15 cellular contexts compared by ENCODE assay signal in genomic region chr4:121011780-121012340, GRCh38.
DNase-seq lines count a peak whose midpoint lies in the region; ATAC-seq, FAIRE-seq and TF ChIP-seq lines count a peak whose summit lies in the region.
"Had no signal": no experiment of that assay in that cellular context is flagged by ENCODE, and none has a peak within 500 bp of the region (broad histone marks: within the 10 kb centered on the region; RNA-seq: fewer than 3 reads in every experiment).

No MANE protein-coding gene starts in this region.

- POLR2A ChIA-PET in H1 (lab: Charles Lee; ENCODE audit: partially characterized antibody): no interaction called here
- POLR2A ChIA-PET in GM10248 (lab: Yijun Ruan, JAX): no interaction called here

- TF ChIP-seq CTCF in H1 (IDR thresholded peaks at IDR 0.05; ENCODE audit: control extremely low read depth in 1 of 3, insufficient read depth in 1 of 3, low read depth in 1 of 3, low read length in 3 of 3): no peak
- TF ChIP-seq CTCF in GM10248 (IDR thresholded peaks at IDR 0.05; ENCODE audit: control extremely low read depth, extremely low read depth, low read depth, missing control alignments): no peak
- TF ChIP-seq CTCF in GM20000 (IDR thresholded peaks at IDR 0.05; ENCODE audit: extremely low read depth, missing control alignments): no peak

- no peaks in the 10 kb centered on the region for H3K36me3 ChIP-seq in H7 (replicated peaks; ENCODE audit: control insufficient read depth, insufficient read depth, low read length)
- no peaks in the 10 kb centered on the region for H3K36me3 ChIP-seq in H1 (ENCODE audit: control insufficient read depth in 2 of 4, insufficient read depth in 4 of 4, low read length in 3 of 4)
- H3K36me3 ChIP-seq: BLaER1 treated with 17β-estradiol and CSF1 and Interleukin-3, amounts not matched to agents 10 nM and 100 nM had no signal

- H2AK5ac ChIP-seq in H1 (ENCODE audit: low read depth, low read length): no peak overlapping the region

- no peaks in the 10 kb centered on the region for H3K79me2 ChIP-seq in H1 (ENCODE audit: control insufficient read depth in 1 of 2, insufficient read depth in 2 of 2, low read length in 2 of 2)

- H2BK5ac ChIP-seq in H1 (ENCODE audit: low read depth, low read length): no peak overlapping the region

- H3K23me2 ChIP-seq in H1 (ENCODE audit: low read depth, low read length): no peaks in the 10 kb centered on the region

- H3K79me1 ChIP-seq in H1 (ENCODE audit: low read depth, low read length): no peaks in the 10 kb centered on the region

- H3K9me3 ChIP-seq in H1 (ENCODE audit: insufficient read depth in 2 of 2, low read depth in 1 of 2, low read length in 1 of 2): no peaks in the 10 kb centered on the region
- H3K9me3 ChIP-seq: BLaER1 treated with 17β-estradiol and CSF1 and Interleukin-3, amounts not matched to agents 10 nM and 100 nM had no signal

- 81% methylated on average over 1 of the region's 1 CpG; no CpG with 5 or more reads in 1 of the 2 experiments for WGBS in H1 (ENCODE audit: extremely low coverage in 1 of 2, insufficient coverage in 1 of 2, insufficient read length in 1 of 2, insufficient replicate concordance in 2 of 2, low coverage in 1 of 2, low lambda C conversion rate in 2 of 2, missing lambda C conversion rate in 1 of 2), 2 experiments

- no peak overlapping the region for H3K27ac ChIP-seq in H1 (ENCODE audit: low read depth, low read length)
- H3K27ac ChIP-seq: BLaER1 treated with 17β-estradiol and CSF1 and Interleukin-3, amounts not matched to agents 10 nM and 100 nM had no signal

- no peak overlapping the region for H3K18ac ChIP-seq in H1 (ENCODE audit: extremely low read depth, low read length)

- peaks cover 0 to 7% (median 2%) of the 10 kb centered on the region in 4 experiments; a peak in 3 of 7 replicates for H3K4me1 ChIP-seq in H1 (replicated peaks in 1 of 4; ENCODE audit: control insufficient read depth in 3 of 4, insufficient read depth in 4 of 4, low read length in 3 of 4)
- H3K4me1 ChIP-seq: BLaER1 treated with 17β-estradiol and CSF1 and Interleukin-3, amounts not matched to agents 10 nM and 100 nM had no signal

- H2BK120ac ChIP-seq in H1 (replicated peaks; ENCODE audit: low read depth, low read length): no peak overlapping the region

- TF ChIP-seq RAD21 in H1 (IDR thresholded peaks at IDR 0.05 in 1 of 2, conservative IDR thresholded peaks at IDR 0.05 in 1 of 2; ENCODE audit: low read depth in 2 of 2, low read length in 2 of 2): no peak

- H3K27me3 ChIP-seq in H7 (ENCODE audit: control insufficient read depth, insufficient read depth, low read length) (no peaks in the 10 kb centered on the region), H1 (replicated peaks in 1 of 4; ENCODE audit: control insufficient read depth in 3 of 4, extremely low read depth in 1 of 4, insufficient read depth in 3 of 4, low read length in 3 of 4) (no peaks in the 10 kb centered on the region)
- H3K27me3 ChIP-seq: BLaER1 treated with 17β-estradiol and CSF1 and Interleukin-3, amounts not matched to agents 10 nM and 100 nM had no signal

- no peak overlapping the region for H3K56ac ChIP-seq in H1 (replicated peaks; ENCODE audit: insufficient read length, low read depth, low read length)

- H4K8ac ChIP-seq in H1 (ENCODE audit: extremely low read depth, insufficient read depth, low read length): no peak overlapping the region

- no peak overlapping the region for H3K9ac ChIP-seq in H1 (replicated peaks in 1 of 4; ENCODE audit: extremely low read depth in 1 of 4, low read depth in 3 of 4, low read length in 3 of 4)
- H3K9ac ChIP-seq: BLaER1 treated with 17β-estradiol and CSF1 and Interleukin-3, amounts not matched to agents 10 nM and 100 nM had no signal

- no peak overlapping the region for H2BK15ac ChIP-seq in H1 (ENCODE audit: low read length)

- no peaks in the 10 kb centered on the region for H4K20me1 ChIP-seq in H1 (replicated peaks in 1 of 2; ENCODE audit: control insufficient read depth in 1 of 2, insufficient read depth in 2 of 2, low read length in 2 of 2)
- H4K20me1 ChIP-seq: BLaER1 treated with 17β-estradiol and CSF1 and Interleukin-3, amounts not matched to agents 10 nM and 100 nM had no signal

- H4K5ac ChIP-seq in H1 (ENCODE audit: insufficient read length, low read depth, low read length): no peak overlapping the region

- no peak overlapping the region for H2BK20ac ChIP-seq in H1 (ENCODE audit: low read length)

- H2AFZ ChIP-seq in H1 (ENCODE audit: low read length): no peak overlapping the region

- no peak for FAIRE-seq in H1 (lab: Jason Lieb, UNC)
- FAIRE-seq: GM12891, GM19239, HepG2 had no signal

- H3K4me3 ChIP-seq in H7 (ENCODE audit: insufficient read depth, low read depth, low read length) (no peak overlapping the region), H1 (ENCODE audit: extremely low read depth in 1 of 4, insufficient read depth in 2 of 4, low read depth in 3 of 4, low read length in 4 of 4) (peak overlapping the region in 1 of 4 experiments; percentile 10; a peak in 1 of 8 replicates)
- H3K4me3 ChIP-seq: BLaER1 treated with 17β-estradiol and CSF1 and Interleukin-3, amounts not matched to agents 10 nM and 100 nM had no signal

- peak; percentile 3 for DNase-seq in H7
- peak in 1 of 2 experiments; percentile 17 for DNase-seq in H1 (ENCODE audit: low read depth in 1 of 2, low spot score in 2 of 2)
- DNase-seq in iPS-NIHi7 (ENCODE audit: extremely low spot score): peak; percentile 25
- DNase-seq in GM10248 (ENCODE audit: extremely low spot score): no peak
- no peak for DNase-seq in GM20000 (ENCODE audit: low spot score)
- DNase-seq: Calu3; CD8-positive, alpha-beta T cell; DMS79 treated with DMSO at 0.1 percent for 48 hours; KBM-7 had no signal

- H3K4me2 ChIP-seq in H1 (ENCODE audit: insufficient read depth in 1 of 2, low read depth in 2 of 2, low read length in 2 of 2): 0 out of 4 replicates have a peak overlapping the region, but pooled peaks of 1 of the 2 experiments have one; percentile 8
- H3K4me2 ChIP-seq: BLaER1 treated with 17β-estradiol and CSF1 and Interleukin-3, amounts not matched to agents 10 nM and 100 nM had no signal

- TF ChIP-seq POLR2A in H1 (IDR thresholded peaks at IDR 0.05; ENCODE audit: control extremely low read depth in 1 of 2, low read depth in 2 of 2, low read length in 2 of 2): no peak

- no peak overlapping the region for H3K4ac ChIP-seq in H1 (replicated peaks; ENCODE audit: insufficient read length, low read depth, low read length)

- TF ChIP-seq EP300 in H1 (IDR thresholded peaks at IDR 0.05; ENCODE audit: borderline replicate concordance in 1 of 2, low read depth in 2 of 2, low read length in 2 of 2): no peak

- H2BK12ac ChIP-seq in H1 (ENCODE audit: low read depth, low read length): no peak overlapping the region

- H3K23ac ChIP-seq in H1 (ENCODE audit: insufficient read length): no peak overlapping the region

- no peak overlapping the region for H4K91ac ChIP-seq in H1 (replicated peaks; ENCODE audit: insufficient read length, low read length)

- H3K14ac ChIP-seq in H1 (ENCODE audit: insufficient read length): no peak overlapping the region

- ATAC-seq in GM21737 (IDR thresholded peaks at IDR 0.05; ENCODE audit: unreplicated experiment): no peak
- ATAC-seq: CD8-positive, alpha-beta T cell; HCT116; HepG2 had no signal

- CTCF ChIA-PET in H1 (lab: Charles Lee; ENCODE audit: partially characterized antibody) (interaction anchor here (1.3 to 2.2 kb wide), 3 partner anchors 10 to 856 kb away, joined by 3 to 5 read pairs (median 4); no protein-coding TSS in a partner anchor), GM10248 (lab: Yijun Ruan, JAX) (interaction anchor here (1.0 kb wide), 1 partner anchor 14 kb away, joined by 3 read pairs; no protein-coding TSS in a partner anchor)

TF ChIP-seq in H1, 55 proteins besides CTCF, POLR2A, EP300 and RAD21:
- no peak for TF ChIP-seq SAP30 (IDR thresholded peaks at IDR 0.05; ENCODE audit: insufficient read depth, insufficient replicate concordance, low read length)
- peak; percentile 66; the same call in 1 of the 2 replicates for TF ChIP-seq YY1 (IDR thresholded peaks at IDR 0.05; ENCODE audit: low read depth, low read length)

Comparison
In these comparisons a context has a peak if more than half of its experiments do, and no peak if none do; other contexts are left out.
1. DNase-seq: peak in H7 (single experiment) and iPS-NIHi7 (single experiment); none in GM10248 (single experiment) and GM20000 (single experiment).